8 cellular contexts compared by ENCODE assay signal in genomic region chr2:238239872-238240760, GRCh38. TPM values are rescaled to one million over a fixed set of nuclear protein-coding genes. Genes with fewer than 3 reads are reported as not detected.
DNase-seq lines count a peak whose midpoint lies in the region; ATAC-seq and TF ChIP-seq lines count a peak whose summit lies in the region.

Gene HES6, minus strand, starts transcription at chr2:238240038. Its CDS starts 133 bp downstream, at chr2:238239905.

- H3K4me3 ChIP-seq in heart right ventricle: peak within 1 kb of the TSS; percentile 44 to 69 (median 64)
- H3K4me3 ChIP-seq in transverse colon: peak within 1 kb of the TSS; percentile 64 to 89 (median 78)

- intact Hi-C loops in heart right ventricle (cut with DNase I) (loop anchor here in 1 of 10 donors (1.0 kb wide), 1 partner anchor 23 kb away; no protein-coding TSS in a partner anchor), posterior vena cava (cut with DNase I) (no loop called here), transverse colon (cut with DNase I; ENCODE audit: low total_unique reads) (loop anchor here (5.0 kb wide), 1 partner anchor 38 kb away; the partner anchor contains the start of gene ILKAP)

- H3K27ac ChIP-seq in heart right ventricle (peak within 1 kb of the TSS in 4 of 10 donors; percentile 37 to 58 (median 42)), transverse colon (peak within 1 kb of the TSS; percentile 84 to 89 (median 88))

- H3K27me3 ChIP-seq in heart right ventricle (peaks cover 0 to 59% (median 19%) of the 10 kb centered on the region in 7 donors), transverse colon (peaks cover 8% of the 10 kb centered on the region)

- 1% methylated on average over 82 to 104 of the region's 104 CpGs for WGBS in heart right ventricle, 2 donors
- WGBS in transverse colon (ENCODE audit: low coverage in 1 of 2), 2 donors: 2% methylated on average over 82 of the region's 104 CpGs; no CpG with 5 or more reads in 1 of the 2 donors

- no peak for TF ChIP-seq POLR2A in transverse colon (IDR thresholded peaks at IDR 0.05)

- no peaks in the 10 kb centered on the region for H3K9me3 Mint-ChIP-seq in activated naive CD8-positive, alpha-beta T cell treated with anti-CD3 and anti-CD28 coated beads, Interleukin-2, amount 10 ng/mL, durations not matched to agents 7 days and 5 days

- POLR2A ChIA-PET in activated naive CD8-positive, alpha-beta T cell treated with anti-CD3 and anti-CD28 coated beads, Interleukin-2, amount 10 ng/mL, durations not matched to agents 7 days and 5 days (lab: Charles Lee): interaction anchor here (0.8 to 1.3 kb wide), 3 partner anchors 9 to 48 kb away, joined by 3 to 6 read pairs (median 3); partner anchors contain the start of gene PER2

- H3K36me3 ChIP-seq in heart right ventricle (peaks cover 0 to 17% (median 9%) of the 10 kb centered on the region in 9 donors), transverse colon (peaks cover 0 to 1% (median under 1%) of the 10 kb centered on the region in 4 donors)

- peak within 1 kb of the TSS; percentile 88 for H3K4me3 Mint-ChIP-seq in activated naive CD8-positive, alpha-beta T cell treated with anti-CD3 and anti-CD28 coated beads, Interleukin-2, amount 10 ng/mL, durations not matched to agents 7 days and 5 days

- in situ Hi-C loops in transverse colon (cut with MboI; ENCODE audit: low pct_ligation_motif_present in 1 of 4, low pct_unique_long_range_greater_than_20kb in 1 of 4, low sequenced_read_pairs in 3 of 4): no loop called here

- H3K36me3 Mint-ChIP-seq in activated naive CD8-positive, alpha-beta T cell treated with anti-CD3 and anti-CD28 coated beads, Interleukin-2, amount 10 ng/mL, durations not matched to agents 7 days and 5 days: peaks cover 2% of the 10 kb centered on the region

- peaks cover 4% of the 10 kb centered on the region for H3K4me1 Mint-ChIP-seq in activated naive CD8-positive, alpha-beta T cell treated with anti-CD3 and anti-CD28 coated beads, Interleukin-2, amount 10 ng/mL, durations not matched to agents 7 days and 5 days

- TF ChIP-seq EP300 in transverse colon (IDR thresholded peaks at IDR 0.05; ENCODE audit: low read depth): no peak

- TF ChIP-seq CTCF in GM10266 (IDR thresholded peaks at IDR 0.05; ENCODE audit: control insufficient read depth, insufficient read depth, low read depth, missing control alignments): no peak
- peak in 1 of 9 donors; percentile 36 for TF ChIP-seq CTCF in heart right ventricle (IDR thresholded peaks at IDR 0.05)
- no peak for TF ChIP-seq CTCF in transverse colon (IDR thresholded peaks at IDR 0.05)

- peaks cover 10 to 41% (median 33%) of the 10 kb centered on the region in 9 donors for H3K4me1 ChIP-seq in heart right ventricle
- H3K4me1 ChIP-seq in transverse colon: peaks cover 23 to 48% (median 40%) of the 10 kb centered on the region in 4 donors

- peak; percentile 87 for ATAC-seq in HG02588 (IDR thresholded peaks at IDR 0.05; ENCODE audit: unreplicated experiment)
- ATAC-seq in activated naive CD8-positive, alpha-beta T cell treated with anti-CD3 and anti-CD28 coated beads, Interleukin-2, amount 10 ng/mL, durations not matched to agents 7 days and 5 days (ENCODE audit: low read depth): peak; percentile 87
- ATAC-seq in heart right ventricle: peak; percentile 81 to 96 (median 90)

- peak; percentile 98 for DNase-seq in GM10266 (ENCODE audit: extremely low spot score)
- DNase-seq in NCI-H1092 treated with DMSO at 0.1 percent for 48 hours (lab: John Stamatoyannopoulos, UW): peak; percentile 88
- peak; percentile 77 for DNase-seq in SKM-1 (lab: John Stamatoyannopoulos, UW; ENCODE audit: unreplicated experiment)
- peak; percentile 87 for DNase-seq in activated naive CD8-positive, alpha-beta T cell treated with anti-CD3 and anti-CD28 coated beads, Interleukin-2, amount 10 ng/mL, durations not matched to agents 7 days and 5 days
- peak; percentile 89 to 90 for DNase-seq in heart right ventricle
- peak; percentile 96 for DNase-seq in posterior vena cava (ENCODE audit: low spot score)
- DNase-seq in transverse colon: peak; percentile 91

- no peaks in the 10 kb centered on the region for H3K9me3 ChIP-seq in heart right ventricle
- H3K9me3 ChIP-seq in transverse colon: no peaks in the 10 kb centered on the region

- H3K27me3 Mint-ChIP-seq in activated naive CD8-positive, alpha-beta T cell treated with anti-CD3 and anti-CD28 coated beads, Interleukin-2, amount 10 ng/mL, durations not matched to agents 7 days and 5 days: peaks cover 41% of the 10 kb centered on the region

- H3K27ac Mint-ChIP-seq in activated naive CD8-positive, alpha-beta T cell treated with anti-CD3 and anti-CD28 coated beads, Interleukin-2, amount 10 ng/mL, durations not matched to agents 7 days and 5 days: peak within 1 kb of the TSS; percentile 54

RNA-seq across cellular contexts. Expression of gene HES6, which starts in this region (rescaled TPM):
- 1 to 10 TPM; 4.3 to 7.1 TPM for total RNA-seq in activated naive CD8-positive, alpha-beta T cell treated with anti-CD3 and anti-CD28 coated beads, Interleukin-2, amount 10 ng/mL, durations not matched to agents 7 days and 5 days
- total RNA-seq in heart right ventricle (1 to 10 TPM; 1.1 to 3.9 (median 1.9) TPM), posterior vena cava (1 to 10 TPM; 2.3 to 6.9 TPM), transverse colon (10 to 100 TPM; 15.0 to 94.5 (median 31.7) TPM)
- 1 to 10 TPM; 3.9 to 6.9 TPM for polyA plus RNA-seq in heart right ventricle
